1 cellular context compared by ENCODE assay signal in genomic region chr3:98553751-98554150, GRCh38.
TF ChIP-seq lines count a peak whose summit lies in the region.

No MANE protein-coding gene starts in this region.

TF ChIP-seq in GM12878, 131 proteins besides CTCF, POLR2A, EP300 and RAD21 (continued from another document):
- TF ChIP-seq IRF5 (IDR thresholded peaks at IDR 0.05; ENCODE audit: borderline replicate concordance) (no peak), TCF7 (IDR thresholded peaks at IDR 0.05; ENCODE audit: borderline replicate concordance) (no peak), ZBED1 (IDR thresholded peaks at IDR 0.05; ENCODE audit: borderline replicate concordance) (peak; percentile 15; the same call in 1 of the 2 replicates), PAX5 (IDR thresholded peaks at IDR 0.05; ENCODE audit: borderline replicate concordance, low read depth, low read length) (no peak), CHD1 (IDR thresholded peaks at IDR 0.05; ENCODE audit: low read depth, low read length) (0 out of 2 replicates have a peak, but pooled peaks have one; percentile 3), RELB (IDR thresholded peaks at IDR 0.05; ENCODE audit: low read depth) (no peak), YY1 (IDR thresholded peaks at IDR 0.05; ENCODE audit: low read depth, low read length) (no peak), CREM (IDR thresholded peaks at IDR 0.05; ENCODE audit: low read depth) (peak; percentile 19; the same call in 1 of the 2 replicates), HSF1 (IDR thresholded peaks at IDR 0.05; ENCODE audit: low read depth, low read length) (no peak), STAT3 (IDR thresholded peaks at IDR 0.05; ENCODE audit: low read depth, low read length) (no peak), LARP7 (IDR thresholded peaks at IDR 0.05) (no peak), BCL3 (IDR thresholded peaks at IDR 0.05; ENCODE audit: borderline replicate concordance, insufficient read depth, low read depth, low read length, poor library complexity, severe bottlenecking) (no peak), ZNF687 (IDR thresholded peaks at IDR 0.05) (0 out of 2 replicates have a peak, but pooled peaks have one; percentile 16), PRDM15 (CRISPR knock-in tag; IDR thresholded peaks at IDR 0.05) (no peak), USF2 (IDR thresholded peaks at IDR 0.05; ENCODE audit: borderline replicate concordance, low read depth, low read length) (no peak), ATF2 (IDR thresholded peaks at IDR 0.05; ENCODE audit: low read length) (peak; percentile 49)
